Comparison of ENCODE assay signal across 28 cellular contexts in genomic region chr17:44785921-44786320, GRCh38. TPM values are rescaled to one million over a fixed set of nuclear protein-coding genes. Genes with fewer than 3 reads are reported as not detected.
DNase-seq lines count a peak whose midpoint lies in the region; ATAC-seq, FAIRE-seq and TF ChIP-seq lines count a peak whose summit lies in the region.
"Had no signal": no experiment of that assay in that cellular context is flagged by ENCODE, and none has a peak within 500 bp of the region (broad histone marks: within the 10 kb centered on the region; RNA-seq: fewer than 3 reads in every experiment).

No MANE protein-coding gene starts in this region.

- no peak for FAIRE-seq in D721Med (lab: Jason Lieb, UNC)
- FAIRE-seq: GM12878, HepG2 had no signal

- H3K9me3 ChIP-seq in heart right ventricle, result no peaks in the 10 kb centered on the region
- H3K9me3 ChIP-seq: BLaER1 treated with 17β-estradiol and CSF1 and Interleukin-3, amounts not matched to agents 10 nM and 100 nM; body of pancreas; neutrophil; prostate gland had no signal

- intact Hi-C loops in heart right ventricle (cut with DNase I), result loop anchor here in 1 of 10 donors (5.0 kb wide), 1 partner anchor 41 kb away; no protein-coding TSS in a partner anchor
- intact Hi-C loops in posterior vena cava (cut with DNase I), result no loop called here

- H3K4me3 ChIP-seq in heart right ventricle, result no peak overlapping the region
- H3K4me3 ChIP-seq: BLaER1 treated with 17β-estradiol and CSF1 and Interleukin-3, amounts not matched to agents 10 nM and 100 nM; body of pancreas; GM12878; GM23248; prostate gland; skin epidermis had no signal

- peaks cover 17 to 56% (median 42%) of the 10 kb centered on the region in 9 donors for H3K4me1 ChIP-seq in heart right ventricle
- H3K4me1 ChIP-seq: body of pancreas, prostate gland had no signal

- no peaks in the 10 kb centered on the region for H3K27me3 ChIP-seq in heart right ventricle
- H3K27me3 ChIP-seq: BLaER1 treated with 17β-estradiol and CSF1 and Interleukin-3, amounts not matched to agents 10 nM and 100 nM; body of pancreas had no signal

- peak overlapping the region; percentile 30 for H3K27ac ChIP-seq in angular gyrus (ENCODE audit: low read depth, low read length)
- peak overlapping the region in 8 of 10 donors; percentile 6 to 88 (median 77) for H3K27ac ChIP-seq in heart right ventricle
- H3K27ac ChIP-seq: BLaER1 treated with 17β-estradiol and CSF1 and Interleukin-3, amounts not matched to agents 10 nM and 100 nM; body of pancreas; GM23248; neutrophil; prostate gland; skin epidermis had no signal

- TF ChIP-seq CTCF in D721Med (IDR thresholded peaks at IDR 0.05; ENCODE audit: insufficient read depth, missing control alignments) (no peak), heart right ventricle (IDR thresholded peaks at IDR 0.05) (no peak)

- peak in 4 of 8 donors; percentile 15 to 36 (median 27) for ATAC-seq in heart right ventricle
- no peak for ATAC-seq in HG03045 (IDR thresholded peaks at IDR 0.05; ENCODE audit: unreplicated experiment)
- ATAC-seq in GM19455 (IDR thresholded peaks at IDR 0.05; ENCODE audit: unreplicated experiment), result no peak
- ATAC-seq in GM19452 (IDR thresholded peaks at IDR 0.05; ENCODE audit: unreplicated experiment), result no peak
- ATAC-seq: activated CD8-positive, alpha-beta T cell treated with anti-CD3 and anti-CD28 coated beads, Interleukin-2, amount 10 ng/mL, durations not matched to agents 7 days and 5 days; activated naive CD8-positive, alpha-beta T cell treated with anti-CD3 and anti-CD28 coated beads, Interleukin-2, amount 50 U/mL, for 24 hours; body of pancreas; effector memory CD8-positive, alpha-beta T cell; esophagus mucosa; GM12878; left colon; PC-3 had no signal

- H3K36me3 ChIP-seq in heart right ventricle, result no peaks in the 10 kb centered on the region
- H3K36me3 ChIP-seq: BLaER1 treated with 17β-estradiol and CSF1 and Interleukin-3, amounts not matched to agents 10 nM and 100 nM; neutrophil; prostate gland had no signal

- peak; percentile 5 for DNase-seq in D721Med (ENCODE audit: insufficient read length, low spot score)
- no peak for DNase-seq in heart right ventricle
- DNase-seq in posterior vena cava (ENCODE audit: low spot score), result peak; percentile 42
- DNase-seq: activated CD4-positive, alpha-beta T cell treated with anti-CD3 and anti-CD28 coated beads for 1 hour; activated CD8-positive, alpha-beta T cell treated with anti-CD3 and anti-CD28 coated beads, Interleukin-2, amount 10 ng/mL, durations not matched to agents 7 days and 5 days; activated gamma-delta T cell; activated naive CD8-positive, alpha-beta T cell treated with anti-CD3 and anti-CD28 coated beads, Interleukin-2, amount 50 U/mL, for 24 hours; body of pancreas; effector memory CD8-positive, alpha-beta T cell; foreskin fibroblast; GM23248; Karpas-422; left colon; NCI-H1436 treated with DMSO at 0.1 percent for 48 hours; NK-92 treated with Interleukin-12 subunit alpha and Interleukin-12 subunit beta, amount 100 ng/mL, for 24 hours; PC-3; T-helper 2 cell had no signal

- WGBS in heart right ventricle, 2 donors, result 52 to 64% methylated on average over 7 of the region's 7 CpGs

RNA-seq across cellular contexts. Expression of gene ADAM11, which starts 27.1 kb away (rescaled TPM):
- total RNA-seq in heart right ventricle (10 to 100 TPM in 4 of 10 donors, 1 to 10 TPM in 6; 3.2 to 18.3 (median 7.8) TPM), posterior vena cava (under 1 TPM; 0.29 to 0.42 TPM)
- 10 to 100 TPM in 1 of 2 donors, under 1 TPM in 1; 0.75 to 13.0 TPM for polyA plus RNA-seq in heart right ventricle

RNA-seq across cellular contexts. Expression of gene GJC1, which starts 44.2 kb away (rescaled TPM):
- total RNA-seq in heart right ventricle (10 to 100 TPM; 13.9 to 41.5 (median 23.8) TPM), posterior vena cava (10 to 100 TPM; 30.4 to 80.8 TPM)
- 10 to 100 TPM; 10.9 to 17.0 TPM for polyA plus RNA-seq in heart right ventricle

Comparison
In these comparisons a context has a peak if more than half of its experiments do, and no peak if none do; other contexts are left out.
1. DNase-seq: peak in D721Med (single experiment) and posterior vena cava (single experiment); none in heart right ventricle (0 of 2).